In the genomic region with DNA sequence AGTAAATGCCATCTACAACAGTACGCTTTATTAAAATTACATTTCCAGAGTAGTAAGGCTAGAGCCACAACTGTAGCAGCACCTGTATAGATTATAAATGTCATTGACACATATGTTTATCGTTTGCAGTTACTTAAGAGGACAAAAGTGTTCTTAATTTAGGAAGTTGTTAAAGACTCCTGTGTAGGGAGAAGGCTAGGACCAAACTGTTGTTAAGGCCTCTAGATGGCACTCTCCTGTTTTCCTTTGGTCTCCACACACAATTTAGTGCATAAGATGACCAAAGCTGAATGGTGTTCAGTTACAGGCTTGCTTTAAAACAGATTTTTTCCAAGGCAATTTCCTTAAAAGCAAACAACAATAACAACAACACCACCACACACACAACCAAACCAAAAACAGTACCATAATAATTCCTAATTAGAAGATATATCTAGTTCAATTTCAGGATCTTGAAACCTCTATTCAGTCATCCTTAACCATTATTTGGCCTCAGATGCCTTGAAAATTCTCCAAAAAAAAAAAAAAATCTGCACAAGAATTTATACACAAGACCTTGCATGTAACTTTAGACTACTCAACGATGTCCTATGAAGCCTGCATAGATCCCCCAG, we compare ENCODE assay signal across 9 cellular contexts. TPM values are rescaled to one million over a fixed set of nuclear protein-coding genes. Genes with fewer than 3 reads are reported as not detected.
DNase-seq lines count a peak whose midpoint lies in the region; ATAC-seq and TF ChIP-seq lines count a peak whose summit lies in the region.
"Had no signal": no experiment of that assay in that cellular context is flagged by ENCODE, and none has a peak within 500 bp of the region (broad histone marks: within the 10 kb centered on the region; RNA-seq: fewer than 3 reads in every experiment).

No MANE protein-coding gene starts in this region.

- no peak overlapping the region for H3K4me2 ChIP-seq in GM23248 (ENCODE audit: unreplicated experiment)

- TF ChIP-seq POLR2A in prostate gland (IDR thresholded peaks at IDR 0.05), result no peak

- no peaks in the 10 kb centered on the region for H3K9me3 Mint-ChIP-seq in activated T-helper 1 cell treated with anti-CD3 and anti-CD28 coated beads, Interleukin-12 subunit alpha, Interleukin-12 subunit beta, Interleukin-2, Interleukin-4 antibody, amounts not matched to agents 30 ng/mL and 10 ng/mL and 1 ng/mL, durations not matched to agents 14 hours and 24 hours and 36 hours
- no peaks in the 10 kb centered on the region for H3K9me3 Mint-ChIP-seq in glutamatergic neuron (ENCODE audit: unreplicated experiment)

- H3K27me3 ChIP-seq in GM23248 (replicated peaks; ENCODE audit: insufficient read depth) (no peaks in the 10 kb centered on the region), prostate gland (replicated peaks; ENCODE audit: insufficient read depth) (no peaks in the 10 kb centered on the region)

- no peak for ATAC-seq in GM19452 (IDR thresholded peaks at IDR 0.05; ENCODE audit: unreplicated experiment)

- H3K4me3 ChIP-seq in GM23248, result no peak overlapping the region
- no peak overlapping the region for H3K4me3 ChIP-seq in prostate gland

- no peaks in the 10 kb centered on the region for H4K20me1 ChIP-seq in GM23248 (ENCODE audit: insufficient read depth)

- H3K36me3 Mint-ChIP-seq in activated T-helper 1 cell treated with anti-CD3 and anti-CD28 coated beads, Interleukin-12 subunit alpha, Interleukin-12 subunit beta, Interleukin-2, Interleukin-4 antibody, amounts not matched to agents 30 ng/mL and 10 ng/mL and 1 ng/mL, durations not matched to agents 14 hours and 24 hours and 36 hours (ENCODE audit: low read depth), result peaks cover 15% of the 10 kb centered on the region
- no peaks in the 10 kb centered on the region for H3K36me3 Mint-ChIP-seq in glutamatergic neuron (ENCODE audit: unreplicated experiment)

- H3K79me2 ChIP-seq in GM23248 (ENCODE audit: insufficient read depth), result no peaks in the 10 kb centered on the region

- peaks cover 20% of the 10 kb centered on the region for H3F3A ChIP-seq in GM23248 (ENCODE audit: insufficient read depth)

- H3K4me1 Mint-ChIP-seq in activated T-helper 1 cell treated with anti-CD3 and anti-CD28 coated beads, Interleukin-12 subunit alpha, Interleukin-12 subunit beta, Interleukin-2, Interleukin-4 antibody, amounts not matched to agents 30 ng/mL and 10 ng/mL and 1 ng/mL, durations not matched to agents 14 hours and 24 hours and 36 hours (ENCODE audit: low read depth), result peaks cover 25% of the 10 kb centered on the region
- H3K4me1 Mint-ChIP-seq in glutamatergic neuron (ENCODE audit: low read depth, unreplicated experiment), result no peaks in the 10 kb centered on the region

- H3K9me2 ChIP-seq in GM23248 (ENCODE audit: insufficient read depth), result no peaks in the 10 kb centered on the region

- H3K27me3 Mint-ChIP-seq in activated T-helper 1 cell treated with anti-CD3 and anti-CD28 coated beads, Interleukin-12 subunit alpha, Interleukin-12 subunit beta, Interleukin-2, Interleukin-4 antibody, amounts not matched to agents 30 ng/mL and 10 ng/mL and 1 ng/mL, durations not matched to agents 14 hours and 24 hours and 36 hours (ENCODE audit: insufficient read depth), result no peaks in the 10 kb centered on the region
- no peaks in the 10 kb centered on the region for H3K27me3 Mint-ChIP-seq in glutamatergic neuron (ENCODE audit: unreplicated experiment)

- H3K27ac Mint-ChIP-seq in activated T-helper 1 cell treated with anti-CD3 and anti-CD28 coated beads, Interleukin-12 subunit alpha, Interleukin-12 subunit beta, Interleukin-2, Interleukin-4 antibody, amounts not matched to agents 30 ng/mL and 10 ng/mL and 1 ng/mL, durations not matched to agents 14 hours and 24 hours and 36 hours, result peak overlapping the region; percentile 66
- H3K27ac Mint-ChIP-seq in glutamatergic neuron (ENCODE audit: unreplicated experiment), result no peak overlapping the region

- DNase-seq in COLO668 (lab: John Stamatoyannopoulos, UW; ENCODE audit: unreplicated experiment) (peak; percentile 12), GM23248 (peak; percentile 88), NCI-H2227 treated with DMSO at 0.1 percent for 48 hours (lab: John Stamatoyannopoulos, UW) (peak; percentile 31), glutamatergic neuron (no peak), prostate gland (ENCODE audit: low spot score) (peak; percentile 26), HK-2 (ENCODE audit: unreplicated experiment) (no peak)
- DNase-seq in activated T-helper 1 cell treated with anti-CD3 and anti-CD28 coated beads, Interleukin-12 subunit alpha, Interleukin-12 subunit beta, Interleukin-2, Interleukin-4 antibody, amounts not matched to agents 30 ng/mL and 10 ng/mL and 1 ng/mL, durations not matched to agents 14 hours and 24 hours and 36 hours (ENCODE audit: low spot score), result no peak

- no peak overlapping the region for H3K4me3 Mint-ChIP-seq in activated T-helper 1 cell treated with anti-CD3 and anti-CD28 coated beads, Interleukin-12 subunit alpha, Interleukin-12 subunit beta, Interleukin-2, Interleukin-4 antibody, amounts not matched to agents 30 ng/mL and 10 ng/mL and 1 ng/mL, durations not matched to agents 14 hours and 24 hours and 36 hours
- H3K4me3 Mint-ChIP-seq in glutamatergic neuron (ENCODE audit: unreplicated experiment), result no peak overlapping the region

- H3K4me1 ChIP-seq in GM23248 (ENCODE audit: insufficient read depth), result peaks cover 24% of the 10 kb centered on the region
- no peaks in the 10 kb centered on the region for H3K4me1 ChIP-seq in prostate gland (replicated peaks)

- no peak overlapping the region for H3K27ac ChIP-seq in GM23248
- no peak overlapping the region for H3K27ac ChIP-seq in prostate gland

- H2AFZ ChIP-seq in GM23248, result no peak overlapping the region

- 19 to 20% methylated on average over 3 of the region's 3 CpGs for WGBS in GM23248 (ENCODE audit: low coverage in 1 of 2, low lambda C conversion rate in 2 of 2, missing lambda C conversion rate in 2 of 2), 2 experiments
- 36% methylated on average over 3 of the region's 3 CpGs for WGBS in prostate gland

- intact Hi-C loops in activated T-helper 1 cell treated with anti-CD3 and anti-CD28 coated beads, Interleukin-12 subunit alpha, Interleukin-12 subunit beta, Interleukin-2, Interleukin-4 antibody, amounts not matched to agents 30 ng/mL and 10 ng/mL and 1 ng/mL, durations not matched to agents 14 hours and 24 hours and 36 hours (cut with micrococcal nuclease), result loop anchor here (1.0 to 5.0 kb wide), 5 partner anchors 27 to 347 kb away; partner anchors contain the start of gene APOA5
- intact Hi-C loops in prostate gland (cut with DNase I), result loop anchor here (2.0 to 10.0 kb wide), 3 partner anchors 85 to 342 kb away; partner anchors contain the start of gene APOA5

- in situ Hi-C loops in GM23248 (cut with MboI), result loop anchor here (10.0 kb wide), 1 partner anchor 225 kb away; no protein-coding TSS in a partner anchor

- no peak overlapping the region for H3K9ac ChIP-seq in GM23248

- H3K36me3 ChIP-seq in GM23248 (ENCODE audit: low read depth) (no peaks in the 10 kb centered on the region), prostate gland (no peaks in the 10 kb centered on the region)

- H3K9me3 ChIP-seq in GM23248 (ENCODE audit: low read depth), result no peaks in the 10 kb centered on the region
- H3K9me3 ChIP-seq in prostate gland, result no peaks in the 10 kb centered on the region

- peak; percentile 26 for TF ChIP-seq CTCF in glutamatergic neuron (IDR thresholded peaks at IDR 0.05; ENCODE audit: partially characterized antibody, unreplicated experiment)
- peak in 3 of 4 experiments; percentile 57 to 67 (median 62) for TF ChIP-seq CTCF in prostate gland (IDR thresholded peaks at IDR 0.05)

RNA-seq across cellular contexts. Expression of gene APOA1, which starts 42.5 kb away (rescaled TPM):
- total RNA-seq in GM23248 (2014; rRNA removed; shearing (Covaris generic)), result not detected in 2 replicates
- 0.23 TPM in 1 of 2 replicates, not detected in the other for polyA plus RNA-seq in GM23248 (2016; fragmentation: Nextera tagmentation; extraction: Ambion mirVana)
- 0.22 TPM in 1 of 2 replicates, not detected in the other for total RNA-seq in activated T-helper 1 cell treated with anti-CD3 and anti-CD28 coated beads, Interleukin-12 subunit alpha, Interleukin-12 subunit beta, Interleukin-2, Interleukin-4 antibody, amounts not matched to agents 30 ng/mL and 10 ng/mL and 1 ng/mL, durations not matched to agents 14 hours and 24 hours and 36 hours
- total RNA-seq in glutamatergic neuron (ENCODE audit: unreplicated experiment) (not detected), prostate gland (1,000 to 10,000 TPM in 1 of 2 donors, not detected in 1; 2,058 TPM)

RNA-seq across cellular contexts. Expression of gene APOC3, which starts 50.2 kb away (rescaled TPM):
- not detected in 2 replicates for total RNA-seq in GM23248 (2014; rRNA removed; shearing (Covaris generic))
- not detected in 2 replicates for polyA plus RNA-seq in GM23248 (2016; fragmentation: Nextera tagmentation; extraction: Ambion mirVana)
- not detected in 2 replicates for total RNA-seq in activated T-helper 1 cell treated with anti-CD3 and anti-CD28 coated beads, Interleukin-12 subunit alpha, Interleukin-12 subunit beta, Interleukin-2, Interleukin-4 antibody, amounts not matched to agents 30 ng/mL and 10 ng/mL and 1 ng/mL, durations not matched to agents 14 hours and 24 hours and 36 hours
- not detected for total RNA-seq in glutamatergic neuron (ENCODE audit: unreplicated experiment)
- total RNA-seq in prostate gland, result not detected
- total RNA-seq: T-helper 2 cell treated with Interferon-gamma antibody and Interleukin-4, amounts not matched to agents 100 ng/mL and 5 ng/mL, for 36 hours had no signal

RNA-seq across cellular contexts. Expression of gene APOA4, which starts 56.8 kb away (rescaled TPM):
- not detected in 2 replicates for total RNA-seq in GM23248 (2014; rRNA removed; shearing (Covaris generic))
- not detected in 2 replicates for polyA plus RNA-seq in GM23248 (2016; fragmentation: Nextera tagmentation; extraction: Ambion mirVana)
- not detected in 2 replicates for total RNA-seq in activated T-helper 1 cell treated with anti-CD3 and anti-CD28 coated beads, Interleukin-12 subunit alpha, Interleukin-12 subunit beta, Interleukin-2, Interleukin-4 antibody, amounts not matched to agents 30 ng/mL and 10 ng/mL and 1 ng/mL, durations not matched to agents 14 hours and 24 hours and 36 hours
- total RNA-seq in glutamatergic neuron (ENCODE audit: unreplicated experiment) (not detected), prostate gland (not detected)
- total RNA-seq: T-helper 2 cell treated with Interferon-gamma antibody and Interleukin-4, amounts not matched to agents 100 ng/mL and 5 ng/mL, for 36 hours had no signal

Comparison
In these comparisons a context has a peak if more than half of its experiments do, and no peak if none do; other contexts are left out.
1. DNase-seq: peak in COLO668 (single experiment), GM23248 (single experiment), NCI-H2227 treated with DMSO at 0.1 percent for 48 hours (single experiment) and prostate gland (single experiment); none in activated T-helper 1 cell treated with anti-CD3 and anti-CD28 coated beads, Interleukin-12 subunit alpha, Interleukin-12 subunit beta, Interleukin-2, Interleukin-4 antibody, amounts not matched to agents 30 ng/mL and 10 ng/mL and 1 ng/mL, durations not matched to agents 14 hours and 24 hours and 36 hours (single experiment), glutamatergic neuron (single experiment) and HK-2 (single experiment).